26 cellular contexts compared by ENCODE assay signal in genomic region chr14:57970594-57970993, GRCh38.
"Had no signal": no experiment of that assay in that cellular context is flagged by ENCODE, and none has a peak within 500 bp of the region (broad histone marks: within the 10 kb centered on the region; RNA-seq: fewer than 3 reads in every experiment).

No MANE protein-coding gene starts in this region.

- DNase-seq: activated CD4-positive, alpha-beta T cell treated with anti-CD3 and anti-CD28 coated beads for 36 hours; activated CD4-positive, alpha-beta T cell treated with anti-CD3 and anti-CD28 coated beads, Interleukin-2, amount 10 ng/mL, durations not matched to agents 7 days and 5 days; activated CD4-positive, alpha-beta T cell treated with anti-CD3 and anti-CD28 coated beads, Interleukin-2, amount 50 U/mL, for 48 hours; activated CD8-positive, alpha-beta T cell treated with anti-CD3 and anti-CD28 coated beads, Interleukin-2, amount 10 ng/mL, durations not matched to agents 7 days and 5 days; activated gamma-delta T cell; activated naive CD4-positive, alpha-beta T cell treated with Interleukin-2 at 50 U/mL for 16 hours; activated naive CD8-positive, alpha-beta T cell treated with anti-CD3 and anti-CD28 coated beads, Interleukin-2, amount 10 ng/mL, durations not matched to agents 7 days and 5 days; activated T-cell treated with anti-CD3 and anti-CD28 coated beads, Interleukin-2, amount 50 U/mL, for 24 hours; amygdala; caudate nucleus; cerebellar nuclear complex; MM.1S; MV-4-11; NCI-H1092; NCI-H1417 treated with DMSO at 0.1 percent for 48 hours; NCI-H1694; NCI-H1930; NCI-H2081 treated with DMSO at 0.1 percent for 48 hours; NCI-H2171; NCI-H510A; NCI-H526; NCI-H748 treated with DMSO at 0.1 percent for 48 hours; SHP77 treated with DMSO at 0.1 percent for 48 hours; SK-N-SH had no signal

- H3K9me3 ChIP-seq: SJSA1, SK-N-SH had no signal

- H3K4me1 ChIP-seq: SJSA1 had no signal

- H3K27me3 ChIP-seq: SJSA1 had no signal

- H3K36me3 ChIP-seq: SJSA1 had no signal

- H3K4me3 ChIP-seq: SJSA1 had no signal

- H3K27ac ChIP-seq: KMS-11, SJSA1 had no signal
